ENCODE assay signal across 38 cellular contexts in genomic region chr18:26925313-26925712, GRCh38. TPM values are rescaled to one million over a fixed set of nuclear protein-coding genes. Genes with fewer than 3 reads are reported as not detected.
"Had no signal": no experiment of that assay in that cellular context is flagged by ENCODE, and none has a peak within 500 bp of the region (broad histone marks: within the 10 kb centered on the region; RNA-seq: fewer than 3 reads in every experiment).

No MANE protein-coding gene starts in this region.

- H3K27ac Mint-ChIP-seq: activated CD4-positive, alpha-beta memory T cell treated with anti-CD3 and anti-CD28 coated beads for 36 hours; activated CD4-positive, alpha-beta T cell treated with anti-CD3 and anti-CD28 coated beads for 36 hours; activated CD4-positive, alpha-beta T cell treated with anti-CD3 and anti-CD28 coated beads, Interleukin-2, amount 10 ng/mL, durations not matched to agents 24 days and 14 days; activated CD8-positive, alpha-beta memory T cell treated with anti-CD3 and anti-CD28 coated beads, Interleukin-2, amount 10 ng/mL, durations not matched to agents 7 days and 5 days; activated CD8-positive, alpha-beta T cell treated with anti-CD3 and anti-CD28 coated beads, Interleukin-2, amount 10 ng/mL, durations not matched to agents 7 days and 5 days; activated naive CD4-positive, alpha-beta T cell treated with anti-CD3 and anti-CD28 coated beads for 36 hours; activated naive CD4-positive, alpha-beta T cell treated with anti-CD3 and anti-CD28 coated beads, Interleukin-2, amount 50 U/mL, for 24 hours; activated naive CD8-positive, alpha-beta T cell treated with anti-CD3 and anti-CD28 coated beads for 36 hours; activated naive CD8-positive, alpha-beta T cell treated with anti-CD3 and anti-CD28 coated beads, Interleukin-2, amount 50 U/mL, for 24 hours; activated T-helper 1 cell treated with anti-CD3 and anti-CD28 coated beads, Interleukin-12 subunit alpha, Interleukin-12 subunit beta, Interleukin-2, Interleukin-4 antibody, amounts not matched to agents 30 ng/mL and 10 ng/mL and 1 ng/mL, durations not matched to agents 14 hours and 24 hours and 36 hours; activated T-helper 2 cell treated with anti-CD3 and anti-CD28 coated beads, Interferon-gamma antibody, Interleukin-2, Interleukin-4, amounts not matched to agents 10 μg/mL and 5 μg/mL and 100 μg/mL, durations not matched to agents 14 hours and 24 hours and 36 hours had no signal

- H3K4me3 Mint-ChIP-seq: activated CD4-positive, alpha-beta memory T cell treated with anti-CD3 and anti-CD28 coated beads for 36 hours; activated CD4-positive, alpha-beta T cell treated with anti-CD3 and anti-CD28 coated beads for 36 hours; activated CD4-positive, alpha-beta T cell treated with anti-CD3 and anti-CD28 coated beads, Interleukin-2, amount 10 ng/mL, durations not matched to agents 24 days and 14 days; activated CD8-positive, alpha-beta memory T cell treated with anti-CD3 and anti-CD28 coated beads, Interleukin-2, amount 10 ng/mL, durations not matched to agents 7 days and 5 days; activated CD8-positive, alpha-beta T cell treated with anti-CD3 and anti-CD28 coated beads, Interleukin-2, amount 10 ng/mL, durations not matched to agents 7 days and 5 days; activated naive CD4-positive, alpha-beta T cell treated with anti-CD3 and anti-CD28 coated beads for 36 hours; activated naive CD4-positive, alpha-beta T cell treated with anti-CD3 and anti-CD28 coated beads, Interleukin-2, amount 50 U/mL, for 24 hours; activated naive CD8-positive, alpha-beta T cell treated with anti-CD3 and anti-CD28 coated beads for 36 hours; activated naive CD8-positive, alpha-beta T cell treated with anti-CD3 and anti-CD28 coated beads, Interleukin-2, amount 50 U/mL, for 24 hours; activated T-helper 1 cell treated with anti-CD3 and anti-CD28 coated beads, Interleukin-12 subunit alpha, Interleukin-12 subunit beta, Interleukin-2, Interleukin-4 antibody, amounts not matched to agents 30 ng/mL and 10 ng/mL and 1 ng/mL, durations not matched to agents 14 hours and 24 hours and 36 hours had no signal

- H3K4me1 Mint-ChIP-seq: activated CD4-positive, alpha-beta T cell treated with anti-CD3 and anti-CD28 coated beads for 36 hours; activated CD4-positive, alpha-beta T cell treated with anti-CD3 and anti-CD28 coated beads, Interleukin-2, amount 10 ng/mL, durations not matched to agents 24 days and 14 days; activated CD8-positive, alpha-beta memory T cell treated with anti-CD3 and anti-CD28 coated beads, Interleukin-2, amount 10 ng/mL, durations not matched to agents 7 days and 5 days; activated naive CD4-positive, alpha-beta T cell treated with anti-CD3 and anti-CD28 coated beads, Interleukin-2, amount 50 U/mL, for 24 hours; activated naive CD8-positive, alpha-beta T cell treated with anti-CD3 and anti-CD28 coated beads for 36 hours; activated naive CD8-positive, alpha-beta T cell treated with anti-CD3 and anti-CD28 coated beads, Interleukin-2, amount 50 U/mL, for 24 hours had no signal

- H3K9me3 ChIP-seq: adrenal gland, colonic mucosa had no signal

- H3K36me3 ChIP-seq: adrenal gland, cardiac muscle cell, colonic mucosa, esophagus squamous epithelium, gastroesophageal sphincter had no signal

- H3K36me3 Mint-ChIP-seq: activated CD4-positive, alpha-beta memory T cell treated with anti-CD3 and anti-CD28 coated beads for 36 hours; activated CD8-positive, alpha-beta memory T cell treated with anti-CD3 and anti-CD28 coated beads, Interleukin-2, amount 10 ng/mL, durations not matched to agents 7 days and 5 days; activated naive CD4-positive, alpha-beta T cell treated with anti-CD3 and anti-CD28 coated beads, Interleukin-2, amount 50 U/mL, for 24 hours; activated naive CD8-positive, alpha-beta T cell treated with anti-CD3 and anti-CD28 coated beads for 36 hours had no signal

- H3K9me3 Mint-ChIP-seq: activated CD4-positive, alpha-beta T cell treated with anti-CD3 and anti-CD28 coated beads, Interleukin-2, amount 10 ng/mL, durations not matched to agents 24 days and 14 days; activated naive CD4-positive, alpha-beta T cell treated with anti-CD3 and anti-CD28 coated beads for 36 hours; activated T-helper 1 cell treated with anti-CD3 and anti-CD28 coated beads, Interleukin-12 subunit alpha, Interleukin-12 subunit beta, Interleukin-2, Interleukin-4 antibody, amounts not matched to agents 30 ng/mL and 10 ng/mL and 1 ng/mL, durations not matched to agents 14 hours and 24 hours and 36 hours had no signal

- H3K27me3 Mint-ChIP-seq: activated CD4-positive, alpha-beta memory T cell treated with anti-CD3 and anti-CD28 coated beads for 36 hours; activated CD4-positive, alpha-beta T cell treated with anti-CD3 and anti-CD28 coated beads, Interleukin-2, amount 10 ng/mL, durations not matched to agents 24 days and 14 days; activated CD8-positive, alpha-beta memory T cell treated with anti-CD3 and anti-CD28 coated beads, Interleukin-2, amount 10 ng/mL, durations not matched to agents 7 days and 5 days; activated naive CD4-positive, alpha-beta T cell treated with anti-CD3 and anti-CD28 coated beads, Interleukin-2, amount 50 U/mL, for 24 hours; activated naive CD8-positive, alpha-beta T cell treated with anti-CD3 and anti-CD28 coated beads, Interleukin-2, amount 50 U/mL, for 24 hours had no signal

- H3K27ac ChIP-seq: adrenal gland, body of pancreas, cardiac muscle cell, colonic mucosa, epithelial cell of prostate, esophagus squamous epithelium, gastroesophageal sphincter had no signal

- DNase-seq: activated CD4-positive, alpha-beta memory T cell treated with anti-CD3 and anti-CD28 coated beads for 36 hours; activated CD4-positive, alpha-beta T cell treated with anti-CD3 and anti-CD28 coated beads for 36 hours; activated CD4-positive, alpha-beta T cell treated with anti-CD3 and anti-CD28 coated beads, Interleukin-2, amount 10 ng/mL, durations not matched to agents 24 days and 14 days; activated CD4-positive, CD25-positive, alpha-beta regulatory T cell; activated CD4-positive, CD25-positive, alpha-beta regulatory T cell treated with anti-CD3 and anti-CD28 coated beads, Interleukin-2, amount 50 U/mL, for 72 hours; activated CD8-positive, alpha-beta memory T cell treated with anti-CD3 and anti-CD28 coated beads, Interleukin-2, amount 10 ng/mL, durations not matched to agents 7 days and 5 days; activated CD8-positive, alpha-beta memory T cell treated with anti-CD3 and anti-CD28 coated beads, Interleukin-2, amount 50 U/mL, for 4 hours; activated CD8-positive, alpha-beta T cell treated with anti-CD3 and anti-CD28 coated beads, Interleukin-2, amount 10 ng/mL, durations not matched to agents 7 days and 5 days; activated effector memory CD4-positive, alpha-beta T cell treated with anti-CD3 and anti-CD28 coated beads, Interleukin-2, amount 50 U/mL, for 16 hours; activated naive CD4-positive, alpha-beta T cell treated with anti-CD3 and anti-CD28 coated beads for 36 hours; activated naive CD8-positive, alpha-beta T cell treated with anti-CD3 and anti-CD28 coated beads for 36 hours; activated naive CD8-positive, alpha-beta T cell treated with anti-CD3 and anti-CD28 coated beads, Interleukin-2, amount 50 U/mL, for 24 hours; activated T-cell treated with anti-CD3 and anti-CD28 coated beads, Interleukin-2, amount 50 U/mL, for 1 hour; activated T-cell treated with anti-CD3 and anti-CD28 coated beads, Interleukin-2, amount 50 U/mL, for 48 hours; adrenal gland; amygdala; aorta; body of pancreas; central memory CD4-positive, alpha-beta T cell; cerebellar nuclear complex; colonic mucosa; effector CD8-positive, alpha-beta T cell; esophagus squamous epithelium; foreskin melanocyte; T-helper 2 cell had no signal

- H3K27me3 ChIP-seq: adrenal gland, body of pancreas, colonic mucosa, esophagus squamous epithelium had no signal

- H3K4me3 ChIP-seq: adrenal gland, body of pancreas, cardiac muscle cell, colonic mucosa, esophagus squamous epithelium, gastroesophageal sphincter had no signal

- ATAC-seq: activated CD4-positive, alpha-beta T cell treated with anti-CD3 and anti-CD28 coated beads for 36 hours; activated CD8-positive, alpha-beta memory T cell treated with anti-CD3 and anti-CD28 coated beads, Interleukin-2, amount 10 ng/mL, durations not matched to agents 7 days and 5 days; activated CD8-positive, alpha-beta T cell treated with anti-CD3 and anti-CD28 coated beads, Interleukin-2, amount 10 ng/mL, durations not matched to agents 7 days and 5 days; activated naive CD8-positive, alpha-beta T cell treated with anti-CD3 and anti-CD28 coated beads, Interleukin-2, amount 50 U/mL, for 24 hours; body of pancreas; gastroesophageal sphincter had no signal

- H3K4me1 ChIP-seq: colonic mucosa, esophagus squamous epithelium, gastroesophageal sphincter had no signal

RNA-seq across cellular contexts. Expression of gene AQP4, which starts 59.8 kb away (rescaled TPM):
- total RNA-seq: activated CD4-positive, alpha-beta memory T cell treated with anti-CD3 and anti-CD28 coated beads for 36 hours; activated CD4-positive, alpha-beta T cell treated with anti-CD3 and anti-CD28 coated beads for 36 hours; activated CD4-positive, alpha-beta T cell treated with anti-CD3 and anti-CD28 coated beads, Interleukin-2, amount 10 ng/mL, durations not matched to agents 24 days and 14 days; activated CD8-positive, alpha-beta memory T cell treated with anti-CD3 and anti-CD28 coated beads for 36 hours; activated CD8-positive, alpha-beta memory T cell treated with anti-CD3 and anti-CD28 coated beads, Interleukin-2, amount 10 ng/mL, durations not matched to agents 7 days and 5 days; activated CD8-positive, alpha-beta T cell treated with anti-CD3 and anti-CD28 coated beads, Interleukin-2, amount 10 ng/mL, durations not matched to agents 7 days and 5 days; activated naive CD4-positive, alpha-beta T cell treated with anti-CD3 and anti-CD28 coated beads for 36 hours; activated naive CD8-positive, alpha-beta T cell treated with anti-CD3 and anti-CD28 coated beads for 36 hours; activated T-helper 1 cell treated with anti-CD3 and anti-CD28 coated beads, Interleukin-12 subunit alpha, Interleukin-12 subunit beta, Interleukin-2, Interleukin-4 antibody, amounts not matched to agents 30 ng/mL and 10 ng/mL and 1 ng/mL, durations not matched to agents 14 hours and 24 hours and 36 hours; activated T-helper 2 cell treated with anti-CD3 and anti-CD28 coated beads, Interferon-gamma antibody, Interleukin-2, Interleukin-4, amounts not matched to agents 10 μg/mL and 5 μg/mL and 100 μg/mL, durations not matched to agents 14 hours and 24 hours and 36 hours; dermis microvascular lymphatic vessel endothelial cell; endothelial cell of umbilical vein; fibroblast of lung; fibroblast of villous mesenchyme; glomerular endothelial cell; T-helper 1 cell treated with Interleukin-12 subunit alpha and Interleukin-12 subunit beta and Interleukin-4 antibody, amounts not matched to agents 30 ng/mL and 1 ng/mL, for 36 hours had no signal
- polyA plus RNA-seq: cardiac muscle cell, endothelial cell of umbilical vein, fibroblast of lung had no signal
